21 cellular contexts compared by ENCODE assay signal in the genomic region with DNA sequence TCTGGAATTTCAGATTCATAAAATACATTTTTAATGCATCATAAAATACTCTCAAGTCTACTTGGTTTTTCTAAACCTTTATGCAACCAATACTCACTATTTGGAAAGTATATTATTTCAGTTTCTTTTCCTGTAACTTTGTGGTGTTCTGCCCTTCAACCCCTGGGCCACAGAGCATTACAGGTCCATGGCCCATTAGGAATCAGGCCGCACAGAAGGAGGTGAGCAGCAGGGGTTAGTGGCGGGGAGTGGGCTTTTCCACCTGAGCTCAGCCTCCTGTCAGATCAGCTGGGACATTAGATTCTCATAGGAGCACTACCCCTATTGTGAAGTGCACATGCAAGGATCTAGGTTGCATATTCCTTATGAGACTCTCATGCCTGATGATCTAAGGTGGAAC.
"Had no signal": no experiment of that assay in that cellular context is flagged by ENCODE, and none has a peak within 500 bp of the region (broad histone marks: within the 10 kb centered on the region; RNA-seq: fewer than 3 reads in every experiment).

No MANE protein-coding gene starts in this region.

- H3K4me3 Mint-ChIP-seq: endodermal cell, naive B cell, WTC11 had no signal

- H3K27me3 Mint-ChIP-seq: naive B cell had no signal

- H3K27ac ChIP-seq: coronary artery, heart left ventricle, lower lobe of right lung, parathyroid adenoma, spleen, stomach, suprapubic skin, uterus had no signal

- H3K36me3 Mint-ChIP-seq: activated naive CD4-positive, alpha-beta T cell treated with anti-CD3 and anti-CD28 coated beads, Interleukin-2, amount 50 U/mL, for 72 hours; naive B cell; WTC11 had no signal

- H3K4me3 ChIP-seq: coronary artery, esophagus squamous epithelium, heart left ventricle, lower lobe of right lung, spleen, stomach, suprapubic skin, tibial nerve, uterus had no signal

- H3K27ac Mint-ChIP-seq: activated naive CD4-positive, alpha-beta T cell treated with anti-CD3 and anti-CD28 coated beads, Interleukin-2, amount 50 U/mL, for 72 hours; endodermal cell had no signal

- H3K9me3 Mint-ChIP-seq: activated naive CD4-positive, alpha-beta T cell treated with anti-CD3 and anti-CD28 coated beads, Interleukin-2, amount 50 U/mL, for 72 hours; endodermal cell; naive B cell; WTC11 had no signal

- DNase-seq: activated CD8-positive, alpha-beta memory T cell treated with anti-CD3 and anti-CD28 coated beads, Interleukin-2, amount 50 U/mL, for 48 hours; activated gamma-delta T cell; cerebellar nuclear complex; endodermal cell; esophagus squamous epithelium; heart left ventricle; left cardiac atrium; lower lobe of right lung; naive B cell; nucleus accumbens; spleen; stimulated activated CD4-positive, alpha-beta T cell treated with anti-CD3 and anti-CD28 coated beads, Interleukin-4, amount 100 ng/mL, for 1 hour; stomach; T1000; uterus had no signal

- ATAC-seq: lower lobe of right lung, WTC11 had no signal

- H3K36me3 ChIP-seq: esophagus squamous epithelium, heart left ventricle, lower lobe of right lung, spleen, stomach, suprapubic skin, tibial nerve, uterus had no signal

- H3K27me3 ChIP-seq: esophagus squamous epithelium, heart left ventricle, spleen, stomach, suprapubic skin, tibial nerve, uterus had no signal

- H3K9me3 ChIP-seq: esophagus squamous epithelium, heart left ventricle, lower lobe of right lung, spleen, stomach, suprapubic skin, tibial nerve, uterus had no signal
